1 cellular context compared by ENCODE assay signal in the genomic region with DNA sequence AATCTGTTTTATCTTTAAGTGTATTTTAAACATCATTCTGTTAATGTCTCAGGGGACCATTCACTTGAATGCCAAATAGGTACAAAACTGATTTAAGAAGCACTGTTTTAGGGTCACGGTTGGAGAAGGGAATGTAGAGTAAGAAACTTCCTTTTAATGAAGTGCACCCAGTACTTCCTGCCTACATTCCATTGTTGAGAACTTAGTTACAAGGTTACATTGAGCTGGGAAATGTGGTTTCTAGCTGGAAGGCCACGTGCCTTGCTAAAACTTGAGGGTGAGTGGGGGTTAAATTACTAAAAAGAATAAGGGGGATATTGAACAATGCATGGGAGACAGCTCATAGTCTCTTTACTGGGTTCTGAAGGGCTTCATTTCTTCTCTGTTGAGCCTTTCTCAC.
TF ChIP-seq lines count a peak whose summit lies in the region.

No MANE protein-coding gene starts in this region.

TF ChIP-seq in H1, 55 proteins besides CTCF, POLR2A, EP300 and RAD21 (continued from another document):
- TF ChIP-seq, protein P1, sequence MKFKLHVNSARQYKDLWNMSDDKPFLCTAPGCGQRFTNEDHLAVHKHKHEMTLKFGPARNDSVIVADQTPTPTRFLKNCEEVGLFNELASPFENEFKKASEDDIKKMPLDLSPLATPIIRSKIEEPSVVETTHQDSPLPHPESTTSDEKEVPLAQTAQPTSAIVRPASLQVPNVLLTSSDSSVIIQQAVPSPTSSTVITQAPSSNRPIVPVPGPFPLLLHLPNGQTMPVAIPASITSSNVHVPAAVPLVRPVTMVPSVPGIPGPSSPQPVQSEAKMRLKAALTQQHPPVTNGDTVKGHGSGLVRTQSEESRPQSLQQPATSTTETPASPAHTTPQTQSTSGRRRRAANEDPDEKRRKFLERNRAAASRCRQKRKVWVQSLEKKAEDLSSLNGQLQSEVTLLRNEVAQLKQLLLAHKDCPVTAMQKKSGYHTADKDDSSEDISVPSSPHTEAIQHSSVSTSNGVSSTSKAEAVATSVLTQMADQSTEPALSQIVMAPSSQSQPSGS (IDR thresholded peaks at IDR 0.05; ENCODE audit: low read length) = no peak
- TF ChIP-seq RNF2 (IDR thresholded peaks at IDR 0.05; ENCODE audit: borderline replicate concordance, low read depth, low read length, missing control alignments, poor library complexity, severe bottlenecking) (no peak), SP1 (IDR thresholded peaks at IDR 0.05; ENCODE audit: low read depth, low read length) (no peak), SIRT6 (IDR thresholded peaks at IDR 0.05; ENCODE audit: low read length) (no peak), SP4 (IDR thresholded peaks at IDR 0.05; ENCODE audit: low read length) (no peak), SUZ12 (IDR thresholded peaks at IDR 0.05; ENCODE audit: low read length) (no peak), BCL11A (IDR thresholded peaks at IDR 0.05; ENCODE audit: low read depth in 2 of 2, low read length in 2 of 2) (no peak), TAF7 (optimal IDR thresholded peaks at IDR 0.05; ENCODE audit: borderline replicate concordance, low read depth, low read length) (no peak), CBX8 (IDR thresholded peaks at IDR 0.05; ENCODE audit: borderline replicate concordance, low read depth, low read length) (no peak), SAP30 (IDR thresholded peaks at IDR 0.05; ENCODE audit: insufficient read depth, insufficient replicate concordance, low read length) (no peak), SP2 (IDR thresholded peaks at IDR 0.05; ENCODE audit: low read length) (no peak), TCF12 (IDR thresholded peaks at IDR 0.05; ENCODE audit: low read depth, low read length) (no peak), HDAC2 (IDR thresholded peaks at IDR 0.05; ENCODE audit: borderline replicate concordance in 1 of 2, low read depth in 2 of 2, low read length in 2 of 2) (no peak)
- TF ChIP-seq, protein P2, sequence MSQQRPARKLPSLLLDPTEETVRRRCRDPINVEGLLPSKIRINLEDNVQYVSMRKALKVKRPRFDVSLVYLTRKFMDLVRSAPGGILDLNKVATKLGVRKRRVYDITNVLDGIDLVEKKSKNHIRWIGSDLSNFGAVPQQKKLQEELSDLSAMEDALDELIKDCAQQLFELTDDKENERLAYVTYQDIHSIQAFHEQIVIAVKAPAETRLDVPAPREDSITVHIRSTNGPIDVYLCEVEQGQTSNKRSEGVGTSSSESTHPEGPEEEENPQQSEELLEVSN (IDR thresholded peaks at IDR 0.05) = no peak
